In genomic region chr4:15551740-15552446, GRCh38 we compare ENCODE assay signal across 1 cellular context.
TF ChIP-seq lines count a peak whose summit lies in the region.

No MANE protein-coding gene starts in this region.

TF ChIP-seq in WTC11, 78 proteins besides CTCF, POLR2A, EP300 and RAD21:
- TF ChIP-seq E2F5 (CRISPR knock-in tag; IDR thresholded peaks at IDR 0.05) (no peak), JUN (CRISPR knock-in tag; IDR thresholded peaks at IDR 0.05) (no peak), ZSCAN18 (CRISPR knock-in tag; IDR thresholded peaks at IDR 0.05) (no peak), SMAD4 (CRISPR knock-in tag; IDR thresholded peaks at IDR 0.05) (no peak), ATF3 (CRISPR knock-in tag; conservative IDR thresholded peaks at IDR 0.05) (no peak)
